1 cellular context compared by ENCODE assay signal in genomic region chr3:39109086-39109485, GRCh38.
TF ChIP-seq lines count a peak whose summit lies in the region.

No MANE protein-coding gene starts in this region.

TF ChIP-seq in GM23338, 12 proteins besides CTCF, POLR2A, EP300 and RAD21 (continued from another document):
- TF ChIP-seq ZNF462 (CRISPR knock-in tag; IDR thresholded peaks at IDR 0.05) (no peak), CREB1 (CRISPR knock-in tag; IDR thresholded peaks at IDR 0.05; ENCODE audit: low read depth) (no peak), ZNF114 (CRISPR knock-in tag; IDR thresholded peaks at IDR 0.05) (no peak), NANOG (IDR thresholded peaks at IDR 0.05; ENCODE audit: borderline replicate concordance) (no peak), EZH2 (IDR thresholded peaks at IDR 0.05; ENCODE audit: low read depth, unreplicated experiment) (no peak), JUNB (IDR thresholded peaks at IDR 0.05; ENCODE audit: unreplicated experiment) (no peak), REST (IDR thresholded peaks at IDR 0.05; ENCODE audit: unreplicated experiment) (no peak)
